In the genomic region with DNA sequence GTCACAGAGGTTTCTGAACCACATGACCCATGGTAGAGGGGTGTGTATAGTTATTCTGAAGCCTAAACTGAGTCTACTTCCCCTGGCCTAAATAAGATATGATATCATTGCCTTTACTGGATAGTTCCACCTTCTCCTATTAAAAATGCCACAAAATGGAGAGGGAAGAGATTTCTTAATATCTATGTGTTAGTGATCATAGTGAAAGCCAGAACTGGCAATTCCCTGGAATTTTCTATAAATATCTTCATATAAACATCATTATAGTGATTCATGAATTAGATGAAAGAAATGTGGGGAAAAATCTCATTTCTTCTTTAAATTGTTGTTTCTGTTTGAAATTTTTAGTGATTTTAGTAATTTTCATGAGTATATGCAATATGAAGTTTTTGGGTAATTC, we compare ENCODE assay signal across 24 cellular contexts.
"Had no signal": no experiment of that assay in that cellular context is flagged by ENCODE, and none has a peak within 500 bp of the region (broad histone marks: within the 10 kb centered on the region; RNA-seq: fewer than 3 reads in every experiment).

No MANE protein-coding gene starts in this region.

- H3K4me3 ChIP-seq: adrenal gland, SK-N-MC had no signal

- H3K36me3 ChIP-seq: adrenal gland had no signal

- H3K27me3 ChIP-seq: adrenal gland had no signal

- ATAC-seq: activated T-cell treated with anti-CD3 and anti-CD28 coated beads, Interleukin-2, amount 50 U/mL, for 72 hours; T-cell had no signal

- H3K9me3 ChIP-seq: adrenal gland had no signal

- DNase-seq: activated CD4-positive, alpha-beta memory T cell treated with anti-CD3 and anti-CD28 coated beads for 36 hours; activated CD4-positive, alpha-beta T cell treated with anti-CD3 and anti-CD28 coated beads, Interleukin-2, amount 10 ng/mL, durations not matched to agents 7 days and 5 days; activated CD4-positive, CD25-positive, alpha-beta regulatory T cell; activated gamma-delta T cell treated with Interleukin-2 at 50 U/mL for 16 hours; activated naive CD4-positive, alpha-beta T cell treated with anti-CD3 and anti-CD28 coated beads, Interleukin-2, amount 10 ng/mL, durations not matched to agents 7 days and 5 days; activated naive CD8-positive, alpha-beta T cell treated with anti-CD3 and anti-CD28 coated beads for 36 hours; activated T-cell treated with anti-CD3 and anti-CD28 coated beads for 4 hours; activated T-cell treated with anti-CD3 and anti-CD28 coated beads, Interleukin-2, amount 50 U/mL, for 72 hours; adrenal gland; anterior cingulate cortex; caudate nucleus; KG1; NCI-H1092; NCI-H1417; NCI-H1930; NCI-H2171; NCI-H2227 treated with DMSO at 0.1 percent for 48 hours; NCI-H510A; NCI-H526 treated with DMSO at 0.1 percent for 48 hours; NCI-H82; SIG-M5; T-cell; T-helper 2 cell had no signal
